ENCODE assay signal across 39 cellular contexts in the genomic region with DNA sequence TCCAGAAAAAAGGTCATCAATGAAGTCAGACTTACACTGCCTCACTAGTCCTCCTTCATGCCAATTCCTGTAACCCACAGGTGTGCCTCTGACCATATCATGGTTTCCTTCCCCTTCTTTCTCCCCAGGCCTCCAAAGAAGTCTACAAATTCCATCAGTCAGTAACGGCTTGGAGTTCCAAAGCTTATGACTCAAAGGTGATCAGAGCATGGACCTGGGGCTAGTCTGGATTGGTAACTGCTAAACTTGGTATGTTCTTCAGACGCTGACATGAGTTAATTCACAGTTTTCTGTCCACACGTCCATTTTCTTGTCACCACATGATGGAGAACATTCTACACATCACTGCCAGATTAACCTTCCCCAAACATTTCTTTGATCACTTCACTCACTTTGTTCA.
"Had no signal": no experiment of that assay in that cellular context is flagged by ENCODE, and none has a peak within 500 bp of the region (broad histone marks: within the 10 kb centered on the region; RNA-seq: fewer than 3 reads in every experiment).

No MANE protein-coding gene starts in this region.

- FAIRE-seq: astrocyte, bronchial epithelial cell, TTC549 had no signal

- H3K27me3 ChIP-seq: adrenal gland, body of pancreas, cardiac muscle cell had no signal

- H3K27ac ChIP-seq: adrenal gland, body of pancreas, cardiac muscle cell, VCaP had no signal

- H3K4me1 ChIP-seq: adrenal gland, body of pancreas had no signal

- H3K27me3 Mint-ChIP-seq: activated CD4-positive, alpha-beta memory T cell treated with anti-CD3 and anti-CD28 coated beads for 36 hours; activated CD4-positive, alpha-beta T cell treated with anti-CD3 and anti-CD28 coated beads, Interleukin-2, amount 10 ng/mL, durations not matched to agents 24 days and 14 days; activated CD8-positive, alpha-beta T cell treated with anti-CD3 and anti-CD28 coated beads for 36 hours; activated naive CD8-positive, alpha-beta T cell treated with anti-CD3 and anti-CD28 coated beads for 36 hours; central memory CD8-positive, alpha-beta T cell had no signal

- H3K27ac Mint-ChIP-seq: activated B cell treated with CpG ODN at 0.5 μM for 24 hours; activated CD4-positive, alpha-beta memory T cell treated with anti-CD3 and anti-CD28 coated beads for 36 hours; activated CD4-positive, alpha-beta T cell treated with anti-CD3 and anti-CD28 coated beads, Interleukin-2, amount 10 ng/mL, durations not matched to agents 24 days and 14 days; activated CD8-positive, alpha-beta T cell treated with anti-CD3 and anti-CD28 coated beads for 36 hours; activated naive CD4-positive, alpha-beta T cell treated with anti-CD3 and anti-CD28 coated beads for 36 hours; activated naive CD4-positive, alpha-beta T cell treated with anti-CD3 and anti-CD28 coated beads, Interleukin-2, amount 50 U/mL, for 72 hours; activated naive CD8-positive, alpha-beta T cell treated with anti-CD3 and anti-CD28 coated beads for 36 hours; activated T-cell treated with anti-CD3 and anti-CD28 coated beads, Interleukin-2, amount 50 U/mL, for 72 hours; activated T-helper 1 cell treated with anti-CD3 and anti-CD28 coated beads, Interleukin-12 subunit alpha, Interleukin-12 subunit beta, Interleukin-2, Interleukin-4 antibody, amounts not matched to agents 30 ng/mL and 10 ng/mL and 1 ng/mL, durations not matched to agents 14 hours and 24 hours and 36 hours; activated T-helper 17 cell treated with anti-CD3 and anti-CD28 coated beads, Interleukin-2, amount 50 U/mL, for 72 hours; T-helper 1 cell treated with Interleukin-12 subunit alpha and Interleukin-12 subunit beta and Interleukin-4 antibody, amounts not matched to agents 30 μg/mL and 1 μg/mL, for 36 hours; T-helper 2 cell treated with Interferon-gamma antibody and Interleukin-4, amounts not matched to agents 5 μg/mL and 100 μg/mL, for 36 hours had no signal

- H3K4me3 ChIP-seq: adrenal gland, body of pancreas, cardiac muscle cell had no signal

- H3K36me3 Mint-ChIP-seq: activated CD4-positive, alpha-beta memory T cell treated with anti-CD3 and anti-CD28 coated beads for 36 hours; activated naive CD4-positive, alpha-beta T cell treated with anti-CD3 and anti-CD28 coated beads, Interleukin-2, amount 50 U/mL, for 72 hours; activated naive CD8-positive, alpha-beta T cell treated with anti-CD3 and anti-CD28 coated beads for 36 hours had no signal

- H3K9me3 Mint-ChIP-seq: activated B cell treated with CpG ODN at 0.5 μM for 24 hours; activated CD4-positive, alpha-beta memory T cell treated with anti-CD3 and anti-CD28 coated beads for 36 hours; activated CD4-positive, alpha-beta T cell treated with anti-CD3 and anti-CD28 coated beads, Interleukin-2, amount 10 ng/mL, durations not matched to agents 24 days and 14 days; activated CD8-positive, alpha-beta T cell treated with anti-CD3 and anti-CD28 coated beads for 36 hours; activated naive CD4-positive, alpha-beta T cell treated with anti-CD3 and anti-CD28 coated beads for 36 hours; activated naive CD4-positive, alpha-beta T cell treated with anti-CD3 and anti-CD28 coated beads, Interleukin-2, amount 50 U/mL, for 72 hours; activated naive CD8-positive, alpha-beta T cell treated with anti-CD3 and anti-CD28 coated beads for 36 hours; activated T-cell treated with anti-CD3 and anti-CD28 coated beads, Interleukin-2, amount 50 U/mL, for 4 hours; activated T-cell treated with anti-CD3 and anti-CD28 coated beads, Interleukin-2, amount 50 U/mL, for 72 hours; activated T-helper 1 cell treated with anti-CD3 and anti-CD28 coated beads, Interleukin-12 subunit alpha, Interleukin-12 subunit beta, Interleukin-2, Interleukin-4 antibody, amounts not matched to agents 30 ng/mL and 10 ng/mL and 1 ng/mL, durations not matched to agents 14 hours and 24 hours and 36 hours; activated T-helper 17 cell treated with anti-CD3 and anti-CD28 coated beads, Interleukin-2, amount 50 U/mL, for 72 hours; central memory CD8-positive, alpha-beta T cell; T-helper 1 cell treated with Interleukin-12 subunit alpha and Interleukin-12 subunit beta and Interleukin-4 antibody, amounts not matched to agents 30 μg/mL and 1 μg/mL, for 36 hours; T-helper 2 cell treated with Interferon-gamma antibody and Interleukin-4, amounts not matched to agents 5 μg/mL and 100 μg/mL, for 36 hours had no signal

- DNase-seq: activated B cell treated with CpG ODN at 0.5 μM for 24 hours; activated CD4-positive, alpha-beta memory T cell treated with anti-CD3 and anti-CD28 coated beads for 36 hours; activated CD4-positive, alpha-beta T cell treated with anti-CD3 and anti-CD28 coated beads for 4 hours; activated CD4-positive, alpha-beta T cell treated with anti-CD3 and anti-CD28 coated beads, Interleukin-2, amount 10 ng/mL, durations not matched to agents 24 days and 14 days; activated CD4-positive, alpha-beta T cell treated with anti-CD3 and anti-CD28 coated beads, Interleukin-2, amount 50 U/mL, for 1 hour; activated CD4-positive, alpha-beta T cell treated with anti-CD3 and anti-CD28 coated beads, Interleukin-2, amount 50 U/mL, for 4 hours; activated CD4-positive, CD25-positive, alpha-beta regulatory T cell treated with anti-CD3 and anti-CD28 coated beads, Interleukin-2, amount 50 U/mL, for 72 hours; activated CD8-positive, alpha-beta memory T cell treated with anti-CD3 and anti-CD28 coated beads, Interleukin-2, amount 50 U/mL, for 4 hours; activated CD8-positive, alpha-beta T cell treated with anti-CD3 and anti-CD28 coated beads for 36 hours; activated effector memory CD4-positive, alpha-beta T cell treated with anti-CD3 and anti-CD28 coated beads, Interleukin-2, amount 50 U/mL, for 16 hours; activated gamma-delta T cell treated with Interleukin-2 at 50 U/mL for 16 hours; activated naive CD4-positive, alpha-beta T cell; activated naive CD4-positive, alpha-beta T cell treated with anti-CD3 and anti-CD28 coated beads for 36 hours; activated naive CD4-positive, alpha-beta T cell treated with anti-CD3 and anti-CD28 coated beads, Interleukin-2, amount 50 U/mL, for 16 hours; activated naive CD8-positive, alpha-beta T cell treated with anti-CD3 and anti-CD28 coated beads for 36 hours; activated T-cell treated with anti-CD3 and anti-CD28 coated beads for 4 hours; activated T-cell treated with anti-CD3 and anti-CD28 coated beads, Interleukin-2, amount 50 U/mL, for 1 hour; activated T-cell treated with anti-CD3 and anti-CD28 coated beads, Interleukin-2, amount 50 U/mL, for 4 hours; activated T-cell treated with anti-CD3 and anti-CD28 coated beads, Interleukin-2, amount 50 U/mL, for 72 hours; adrenal gland; amniotic stem cell; aorta; body of pancreas; caudate nucleus; cerebellar nuclear complex; T-helper 1 cell; T-helper 2 cell; T-helper 9 cell had no signal

- ATAC-seq: activated CD8-positive, alpha-beta T cell treated with anti-CD3 and anti-CD28 coated beads for 36 hours; activated naive CD4-positive, alpha-beta T cell treated with anti-CD3 and anti-CD28 coated beads, Interleukin-2, amount 50 U/mL, for 72 hours; activated T-cell treated with anti-CD3 and anti-CD28 coated beads, Interleukin-2, amount 50 U/mL, for 4 hours; activated T-cell treated with anti-CD3 and anti-CD28 coated beads, Interleukin-2, amount 50 U/mL, for 72 hours; activated T-helper 17 cell treated with anti-CD3 and anti-CD28 coated beads, Interleukin-2, amount 50 U/mL, for 72 hours; body of pancreas had no signal

- H3K4me1 Mint-ChIP-seq: activated B cell treated with CpG ODN at 0.5 μM for 24 hours; activated CD4-positive, alpha-beta T cell treated with anti-CD3 and anti-CD28 coated beads, Interleukin-2, amount 10 ng/mL, durations not matched to agents 24 days and 14 days; activated naive CD8-positive, alpha-beta T cell treated with anti-CD3 and anti-CD28 coated beads for 36 hours; activated T-helper 17 cell treated with anti-CD3 and anti-CD28 coated beads, Interleukin-2, amount 50 U/mL, for 72 hours; central memory CD8-positive, alpha-beta T cell had no signal

- H3K9me3 ChIP-seq: adrenal gland, body of pancreas had no signal

- H3K36me3 ChIP-seq: adrenal gland, cardiac muscle cell had no signal

- H3K4me3 Mint-ChIP-seq: activated B cell treated with CpG ODN at 0.5 μM for 24 hours; activated CD4-positive, alpha-beta memory T cell treated with anti-CD3 and anti-CD28 coated beads for 36 hours; activated CD4-positive, alpha-beta T cell treated with anti-CD3 and anti-CD28 coated beads, Interleukin-2, amount 10 ng/mL, durations not matched to agents 24 days and 14 days; activated CD8-positive, alpha-beta T cell treated with anti-CD3 and anti-CD28 coated beads for 36 hours; activated naive CD4-positive, alpha-beta T cell treated with anti-CD3 and anti-CD28 coated beads for 36 hours; activated naive CD8-positive, alpha-beta T cell treated with anti-CD3 and anti-CD28 coated beads for 36 hours; activated T-cell treated with anti-CD3 and anti-CD28 coated beads, Interleukin-2, amount 50 U/mL, for 4 hours; activated T-cell treated with anti-CD3 and anti-CD28 coated beads, Interleukin-2, amount 50 U/mL, for 72 hours; activated T-helper 1 cell treated with anti-CD3 and anti-CD28 coated beads, Interleukin-12 subunit alpha, Interleukin-12 subunit beta, Interleukin-2, Interleukin-4 antibody, amounts not matched to agents 30 ng/mL and 10 ng/mL and 1 ng/mL, durations not matched to agents 14 hours and 24 hours and 36 hours; activated T-helper 17 cell treated with anti-CD3 and anti-CD28 coated beads, Interleukin-2, amount 50 U/mL, for 72 hours; central memory CD8-positive, alpha-beta T cell; T-helper 1 cell treated with Interleukin-12 subunit alpha and Interleukin-12 subunit beta and Interleukin-4 antibody, amounts not matched to agents 30 μg/mL and 1 μg/mL, for 36 hours; T-helper 2 cell treated with Interferon-gamma antibody and Interleukin-4, amounts not matched to agents 5 μg/mL and 100 μg/mL, for 36 hours had no signal
